In the genomic region with DNA sequence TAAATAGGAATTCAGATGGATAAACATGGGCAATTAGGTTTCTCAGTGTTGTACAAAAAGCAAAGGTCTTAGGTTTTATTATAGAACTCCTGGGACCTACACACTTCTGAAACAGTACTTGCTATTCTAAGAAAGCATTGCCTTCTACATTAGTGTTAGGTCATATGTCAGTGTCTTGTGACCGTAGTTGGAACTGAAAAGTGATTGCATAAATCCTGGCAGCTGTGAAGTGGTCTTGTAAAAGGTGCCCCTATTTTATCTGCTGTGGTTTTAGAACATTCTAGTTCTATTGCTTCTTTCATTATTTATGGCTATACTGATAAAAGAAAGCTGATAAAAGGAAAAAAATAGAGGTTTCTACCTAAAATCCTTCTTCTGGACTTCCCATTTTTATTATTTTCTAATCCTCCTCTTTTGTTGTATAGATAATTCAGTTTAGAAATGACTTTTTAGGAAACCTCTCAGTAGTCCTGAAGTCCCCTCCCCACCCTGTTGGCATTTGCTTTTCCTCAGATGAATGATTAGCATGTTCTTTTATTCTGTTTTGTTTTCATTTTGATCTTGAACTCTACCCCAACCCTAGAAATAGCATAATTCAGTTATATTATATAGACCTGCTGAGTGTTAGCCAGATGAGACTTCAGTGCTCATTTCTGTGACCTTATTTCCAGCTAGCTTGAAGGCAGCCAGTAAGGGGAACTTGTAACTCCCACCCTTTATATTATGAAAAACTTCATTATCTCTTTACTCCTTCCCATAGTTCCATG, we compare ENCODE assay signal across 1 cellular context.
A peak's percentile ranks its signal among the peaks of the same experiment; 100 is the strongest.
TF ChIP-seq lines count a peak whose summit lies in the region.

No MANE protein-coding gene starts in this region.

TF ChIP-seq in GM12878, 131 proteins besides CTCF, POLR2A, EP300 and RAD21:
- no peak for TF ChIP-seq KDM1A (IDR thresholded peaks at IDR 0.05; ENCODE audit: borderline replicate concordance)
- 0 out of 2 replicates have a peak, but pooled peaks have one; percentile 25 for TF ChIP-seq RAD51 (IDR thresholded peaks at IDR 0.05)
- TF ChIP-seq YY1 (IDR thresholded peaks at IDR 0.05; ENCODE audit: low read depth, low read length), result no peak
- 0 out of 2 replicates have a peak, but pooled peaks have one; percentile 24 for TF ChIP-seq RUNX3 (IDR thresholded peaks at IDR 0.05; ENCODE audit: low read length)
- no peak for TF ChIP-seq IKZF1 (conservative IDR thresholded peaks at IDR 0.05)
